Comparison of ENCODE assay signal across 23 cellular contexts in genomic region chr3:187343670-187344069, GRCh38. TPM values are rescaled to one million over a fixed set of nuclear protein-coding genes. Genes with fewer than 3 reads are reported as not detected.
DNase-seq lines count a peak whose midpoint lies in the region; ATAC-seq, FAIRE-seq and TF ChIP-seq lines count a peak whose summit lies in the region.
"Had no signal": no experiment of that assay in that cellular context is flagged by ENCODE, and none has a peak within 500 bp of the region (broad histone marks: within the 10 kb centered on the region; RNA-seq: fewer than 3 reads in every experiment).

No MANE protein-coding gene starts in this region.

- no peak for TF ChIP-seq CTCF in WTC11 (IDR thresholded peaks at IDR 0.05)
- TF ChIP-seq CTCF in left lung (IDR thresholded peaks at IDR 0.05) = no peak
- no peak for TF ChIP-seq CTCF in pancreas (IDR thresholded peaks at IDR 0.05)
- TF ChIP-seq CTCF in esophagus squamous epithelium (IDR thresholded peaks at IDR 0.05) = no peak
- TF ChIP-seq CTCF in MM.1S (IDR thresholded peaks at IDR 0.05; ENCODE audit: low read length) = no peak

- H3K27ac Mint-ChIP-seq in WTC11 = peak overlapping the region; percentile 80; the same call in 1 of the 2 replicates

- no peak overlapping the region for H2AFZ ChIP-seq in MM.1S (ENCODE audit: low read length)

- H3K4me3 ChIP-seq in left lung (no peak overlapping the region), pancreas (no peak overlapping the region), esophagus squamous epithelium (no peak overlapping the region), MM.1S (ENCODE audit: low read length) (no peak overlapping the region)

- H3K27me3 ChIP-seq in left lung (peaks cover 0 to 2% of the 10 kb centered on the region in 2 donors), pancreas (no peaks in the 10 kb centered on the region), esophagus squamous epithelium (peaks cover 0 to 39% (median 0%) of the 10 kb centered on the region in 4 donors), MM.1S (replicated peaks; ENCODE audit: insufficient read depth, low read length) (no peaks in the 10 kb centered on the region)

- H3K36me3 Mint-ChIP-seq in WTC11 = no peaks in the 10 kb centered on the region
- H3K36me3 Mint-ChIP-seq: CD4-positive, CD25-positive, alpha-beta regulatory T cell; CD8-positive, alpha-beta memory T cell had no signal

- no peaks in the 10 kb centered on the region for H3K27me3 Mint-ChIP-seq in WTC11 (ENCODE audit: low read depth)

- CTCF ChIA-PET in WTC11 (lab: Charles Lee) = interaction anchor here (2.6 kb wide), 1 partner anchor 24 kb away, joined by 12 read pairs; no protein-coding TSS in a partner anchor

- H4K20me1 ChIP-seq in MM.1S (ENCODE audit: insufficient read depth, low read length) = no peaks in the 10 kb centered on the region

- H3K27ac ChIP-seq in left lung (no peak overlapping the region), pancreas (no peak overlapping the region), esophagus squamous epithelium (no peak overlapping the region), MM.1S (ENCODE audit: low read length) (no peak overlapping the region)

- no peak for DNase-seq in WTC11 (ENCODE audit: low spot score)
- no peak for DNase-seq in left lung
- no peak for DNase-seq in pancreas
- DNase-seq in activated CD8-positive, alpha-beta memory T cell treated with anti-CD3 and anti-CD28 coated beads, Interleukin-2, amount 50 U/mL, for 48 hours = no peak
- no peak for DNase-seq in NCI-H1694 (lab: John Stamatoyannopoulos, UW)
- no peak for DNase-seq in esophagus squamous epithelium (lab: John Stamatoyannopoulos, UW)
- no peak for DNase-seq in MM.1S
- DNase-seq: ACHN; BE2C; C1 segment of cervical spinal cord; CD4-positive, CD25-positive, alpha-beta regulatory T cell; CD8-positive, alpha-beta memory T cell; COR-L47; DMS 273 treated with DMSO at 0.1 percent for 48 hours; DMS53; DND-41; H9 had no signal

- peak; percentile 47 for FAIRE-seq in pancreas (lab: Jason Lieb, UNC)
- FAIRE-seq: A204.1, G401.6, GM12891, GM19239, H1, HTR-8/SVneo had no signal

- intact Hi-C loops in left lung (cut with DNase I) = no loop called here
- intact Hi-C loops in pancreas (cut with DNase I) = no loop called here
- intact Hi-C loops in esophagus squamous epithelium (cut with DNase I) = no loop called here

- H3K36me3 ChIP-seq in left lung (no peaks in the 10 kb centered on the region), pancreas (no peaks in the 10 kb centered on the region), esophagus squamous epithelium (no peaks in the 10 kb centered on the region), MM.1S (replicated peaks; ENCODE audit: insufficient read depth, low read length) (no peaks in the 10 kb centered on the region)
- H3K36me3 ChIP-seq: BE2C had no signal

- H3K9me3 ChIP-seq in left lung (no peaks in the 10 kb centered on the region), pancreas (no peaks in the 10 kb centered on the region), esophagus squamous epithelium (no peaks in the 10 kb centered on the region), MM.1S (replicated peaks; ENCODE audit: insufficient read depth, low read length) (no peaks in the 10 kb centered on the region)
- H3K9me3 ChIP-seq: BE2C had no signal

- no peaks in the 10 kb centered on the region for H3K9me2 ChIP-seq in MM.1S (replicated peaks; ENCODE audit: insufficient read depth, low read length)

- H3K79me2 ChIP-seq in MM.1S (ENCODE audit: low read length) = no peaks in the 10 kb centered on the region

- POLR2A ChIA-PET in WTC11 (lab: Charles Lee) = no interaction called here

- no peak overlapping the region for H3K4me2 ChIP-seq in MM.1S (ENCODE audit: low read depth, low read length)

- H3K9ac ChIP-seq in MM.1S (ENCODE audit: low read length) = no peak overlapping the region

- H3K9me3 Mint-ChIP-seq in WTC11 = no peaks in the 10 kb centered on the region
- H3K9me3 Mint-ChIP-seq: CD4-positive, CD25-positive, alpha-beta regulatory T cell; CD8-positive, alpha-beta memory T cell; H9 had no signal

- H3K4me3 Mint-ChIP-seq in WTC11 = no peak overlapping the region
- H3K4me3 Mint-ChIP-seq: CD4-positive, CD25-positive, alpha-beta regulatory T cell; CD8-positive, alpha-beta memory T cell; H9 had no signal

- ATAC-seq in WTC11 (no peak), left lung (peak; percentile 67), pancreas (no peak)

- H3F3A ChIP-seq in MM.1S (ENCODE audit: insufficient read depth, low read length) = no peaks in the 10 kb centered on the region

- WGBS in pancreas, 2 donors = 55 to 56% methylated on average over 1 of the region's 1 CpG
- 41 to 65% methylated on average over 1 of the region's 1 CpG for WGBS in esophagus squamous epithelium, 2 donors

- H3K4me1 ChIP-seq in left lung = no peaks in the 10 kb centered on the region
- H3K4me1 ChIP-seq in pancreas = no peaks in the 10 kb centered on the region
- no peaks in the 10 kb centered on the region for H3K4me1 ChIP-seq in esophagus squamous epithelium
- H3K4me1 ChIP-seq in MM.1S (ENCODE audit: low read length) = no peaks in the 10 kb centered on the region
- H3K4me1 ChIP-seq: BE2C had no signal

- TF ChIP-seq POLR2A in esophagus squamous epithelium (IDR thresholded peaks at IDR 0.05) = no peak

- H3K4me1 Mint-ChIP-seq in WTC11 = peaks cover 19% of the 10 kb centered on the region
- H3K4me1 Mint-ChIP-seq: CD4-positive, CD25-positive, alpha-beta regulatory T cell; CD8-positive, alpha-beta memory T cell had no signal

TF ChIP-seq in WTC11, 78 proteins besides CTCF, POLR2A, EP300 and RAD21:
- TF ChIP-seq PRRX2 (CRISPR knock-in tag; IDR thresholded peaks at IDR 0.05) (no peak), CDX4 (CRISPR knock-in tag; IDR thresholded peaks at IDR 0.05; ENCODE audit: borderline replicate concordance) (no peak), ATF2 (CRISPR knock-in tag; IDR thresholded peaks at IDR 0.05; ENCODE audit: borderline replicate concordance, low read depth) (no peak), ZNF512 (CRISPR knock-in tag; IDR thresholded peaks at IDR 0.05; ENCODE audit: borderline replicate concordance) (no peak), HMGA2 (CRISPR knock-in tag; IDR thresholded peaks at IDR 0.05) (no peak), NFYB (CRISPR knock-in tag; conservative IDR thresholded peaks at IDR 0.05; ENCODE audit: low read depth) (no peak)

RNA-seq across cellular contexts. Expression of gene RTP4, which starts 24.5 kb away (rescaled TPM):
- total RNA-seq in WTC11 (2021) = not detected in 3 replicates
- 1 to 10 TPM; 3.2 to 5.1 TPM for total RNA-seq in left lung
- total RNA-seq in pancreas = 1 to 10 TPM in 5 of 6 donors, under 1 TPM in 1; 0.95 to 5.5 (median 1.7) TPM
- 1 to 10 TPM; 3.1 to 3.2 TPM for polyA plus RNA-seq in pancreas
- total RNA-seq in esophagus squamous epithelium = 1 to 10 TPM in 2 of 4 donors, under 1 TPM in 2; 0.35 to 4.2 (median 0.95) TPM
- total RNA-seq: H1, H9 had no signal
- polyA plus RNA-seq: H1 had no signal

RNA-seq across cellular contexts. Expression of gene MASP1, which starts 52.1 kb away (rescaled TPM):
- 2.2 to 3.5 TPM (median 3.1 TPM) in 3 replicates for total RNA-seq in WTC11 (2021)
- total RNA-seq in left lung = 1 to 10 TPM in 1 of 2 donors, under 1 TPM in 1; 0.42 to 4.5 TPM
- total RNA-seq in pancreas = 1 to 10 TPM in 2 of 6 donors, under 1 TPM in 4; 0.06 to 1.3 (median 0.43) TPM
- polyA plus RNA-seq in pancreas = under 1 TPM; 0.30 to 0.31 TPM
- total RNA-seq in esophagus squamous epithelium = 1 to 10 TPM in 3 of 4 donors, under 1 TPM in 1; 0.92 to 4.6 (median 1.2) TPM
- total RNA-seq: CD4-positive, CD25-positive, alpha-beta regulatory T cell; CD8-positive, alpha-beta memory T cell had no signal
- polyA plus RNA-seq: CD4-positive, CD25-positive, alpha-beta regulatory T cell; CD8-positive, alpha-beta memory T cell had no signal
